In the genomic region with DNA sequence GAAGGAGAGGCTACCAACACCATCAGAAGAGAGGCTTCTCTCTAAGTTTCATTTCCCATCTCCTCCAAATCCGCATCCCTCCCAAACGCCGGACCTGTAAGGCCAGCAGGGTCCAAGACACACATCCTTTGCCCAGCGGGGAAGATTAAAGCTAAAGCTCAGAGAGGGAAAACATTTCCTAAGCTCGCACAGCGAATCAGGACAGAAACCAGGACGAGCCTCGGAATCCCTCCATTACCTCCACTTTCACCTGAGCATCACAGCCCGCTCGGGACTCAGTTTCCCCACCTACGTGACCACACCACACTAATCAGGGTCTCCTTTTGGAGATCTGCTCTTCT, we compare ENCODE assay signal across 8 cellular contexts. TPM values are rescaled to one million over a fixed set of nuclear protein-coding genes. Genes with fewer than 3 reads are reported as not detected.
DNase-seq lines count a peak whose midpoint lies in the region; ATAC-seq and TF ChIP-seq lines count a peak whose summit lies in the region.

No MANE protein-coding gene starts in this region.

- BruUV-seq in MCF 10A (replicated peaks; lab: Mats Ljungman, UMichigan) = no TSS peak

- TF ChIP-seq CTCF in AG04449 (IDR thresholded peaks at IDR 0.05; ENCODE audit: insufficient read depth, low read length, missing control alignments) (no peak), MCF 10A (IDR thresholded peaks at IDR 0.05; ENCODE audit: unreplicated experiment) (no peak)

- H3K27me3 Mint-ChIP-seq in MCF 10A (ENCODE audit: insufficient read depth, unreplicated experiment) = no peaks in the 10 kb centered on the region

- peaks cover 36% of the 10 kb centered on the region for H3K4me1 ChIP-seq in mononuclear cell (ENCODE audit: insufficient read depth, low read length)

- H3K4me3 Mint-ChIP-seq in MCF 10A (ENCODE audit: unreplicated experiment) = peak overlapping the region; percentile 82

- H3K9me3 ChIP-seq in mononuclear cell (ENCODE audit: low read depth, low read length) = no peaks in the 10 kb centered on the region

- no peak for DNase-seq in AG04449 (ENCODE audit: low read depth, low spot score)
- peak; percentile 18 for DNase-seq in MCF 10A (ENCODE audit: unreplicated experiment)
- no peak for DNase-seq in ureter (ENCODE audit: low spot score)
- no peak for DNase-seq in activated CD8-positive, alpha-beta memory T cell treated with anti-CD3 and anti-CD28 coated beads, Interleukin-2, amount 50 U/mL, for 4 hours

- H3K27ac Mint-ChIP-seq in MCF 10A (ENCODE audit: low read depth, unreplicated experiment) = peak overlapping the region; percentile 97

- H3K4me1 Mint-ChIP-seq in MCF 10A (ENCODE audit: insufficient read depth, unreplicated experiment) = no peaks in the 10 kb centered on the region

- H3K27me3 ChIP-seq in mononuclear cell (ENCODE audit: insufficient read depth, low read length) = peaks cover 15% of the 10 kb centered on the region

- peaks cover 49% of the 10 kb centered on the region for H3K36me3 Mint-ChIP-seq in MCF 10A (ENCODE audit: insufficient read depth, unreplicated experiment)

- intact Hi-C loops in MCF 10A (cut with micrococcal nuclease) = loop anchor here (1.0 kb wide), 1 partner anchor 24 kb away; no protein-coding TSS in a partner anchor

- peak; percentile 3 for ATAC-seq in HG03060 (IDR thresholded peaks at IDR 0.05; ENCODE audit: low read depth, unreplicated experiment)
- no peak for ATAC-seq in GM18907 (IDR thresholded peaks at IDR 0.05; ENCODE audit: unreplicated experiment)
- ATAC-seq in GM19452 (IDR thresholded peaks at IDR 0.05; ENCODE audit: unreplicated experiment) = no peak

- CTCF ChIA-PET in AG04449 (lab: Yijun Ruan, JAX) (interaction anchor here (1.4 to 19.3 kb wide), 7 partner anchors 9 to 25 kb away, joined by 3 to 773 read pairs (median 9); no protein-coding TSS in a partner anchor), MCF 10A (lab: Yijun Ruan, JAX) (interaction anchor here (1.2 to 4.9 kb wide), 8 partner anchors 8 to 174 kb away, joined by 4 to 36 read pairs (median 11); a partner anchor contains a TSS)

- POLR2A ChIA-PET in AG04449 (lab: Yijun Ruan, JAX) (interaction anchor here (0.6 to 3.4 kb wide), 5 partner anchors 11 to 298 kb away, joined by 3 to 37 read pairs (median 7); no protein-coding TSS in a partner anchor), MCF 10A (lab: Yijun Ruan, JAX) (interaction anchor here (0.6 to 6.5 kb wide), 14 partner anchors 9 to 303 kb away, joined by 3 to 148 read pairs (median 4); a partner anchor contains a TSS)

- peak overlapping the region; percentile 74 for H3K4me3 ChIP-seq in AG04449 (ENCODE audit: low read depth, low read length)
- peak overlapping the region; percentile 90 for H3K4me3 ChIP-seq in mononuclear cell (ENCODE audit: low read length)

- no peaks in the 10 kb centered on the region for H3K9me3 Mint-ChIP-seq in MCF 10A (ENCODE audit: unreplicated experiment)

RNA-seq across cellular contexts. Expression of a gene that starts 0.7 kb away (rescaled TPM):
- 13.3 and 29.3 TPM in 2 replicates for total RNA-seq in MCF 10A (2022)
- 337 TPM for total RNA-seq in mononuclear cell
- 1.5 TPM for total RNA-seq in ureter

RNA-seq across cellular contexts. Expression of a gene that starts 29.8 kb away (rescaled TPM):
- total RNA-seq in MCF 10A (2022) = 3.5 and 5.1 TPM in 2 replicates
- 1.5 TPM for total RNA-seq in mononuclear cell
- total RNA-seq in ureter = 5.8 TPM

RNA-seq across cellular contexts. Expression of a gene that starts 31.2 kb away (rescaled TPM):
- total RNA-seq in MCF 10A (2022) = 0.33 and 0.42 TPM in 2 replicates
- total RNA-seq in mononuclear cell = 4.3 TPM
- 1.4 TPM for total RNA-seq in ureter

RNA-seq across cellular contexts. Expression of a gene that starts 40.2 kb away (rescaled TPM):
- total RNA-seq in MCF 10A (2022) (168 and 178 TPM in 2 replicates), mononuclear cell (95.8 TPM), ureter (90.1 TPM)

RNA-seq across cellular contexts. Expression of a gene that starts 43.4 kb away (rescaled TPM):
- total RNA-seq in MCF 10A (2022) (186 and 227 TPM in 2 replicates), mononuclear cell (33.6 TPM), ureter (78.3 TPM)
